24 cellular contexts compared by ENCODE assay signal in genomic region chr19:50633973-50634372, GRCh38. TPM values are rescaled to one million over a fixed set of nuclear protein-coding genes. Genes with fewer than 3 reads are reported as not detected.
DNase-seq lines count a peak whose midpoint lies in the region; FAIRE-seq and TF ChIP-seq lines count a peak whose summit lies in the region.
"Had no signal": no experiment of that assay in that cellular context is flagged by ENCODE, and none has a peak within 500 bp of the region (broad histone marks: within the 10 kb centered on the region; RNA-seq: fewer than 3 reads in every experiment).

No MANE protein-coding gene starts in this region.

- WGBS in spleen, 5 donors = 95 to 100% (median 97%) methylated on average over 2 of the region's 2 CpGs

- H3K4me3 ChIP-seq in HEK293 (ENCODE audit: low read depth, low read length) = no peak overlapping the region
- no peak overlapping the region for H3K4me3 ChIP-seq in spleen
- H3K4me3 ChIP-seq: BLaER1 had no signal

- POLR2A ChIA-PET in HEK293 (lab: Yijun Ruan, JAX) = no interaction called here

- CTCF ChIA-PET in HEK293 (lab: Yijun Ruan, JAX) = no interaction called here

- no peak overlapping the region for H3K27ac ChIP-seq in HEK293 (ENCODE audit: extremely low read depth, low read depth, low read length)
- no peak overlapping the region for H3K27ac ChIP-seq in spleen
- H3K27ac ChIP-seq: BLaER1 had no signal

- H3K9me3 ChIP-seq in HEK293 (ENCODE audit: control insufficient read depth, insufficient read depth, low read depth, low read length) = no peaks in the 10 kb centered on the region
- H3K9me3 ChIP-seq in spleen = peaks cover 5 to 51% (median 41%) of the 10 kb centered on the region in 8 donors
- H3K9me3 ChIP-seq: BE2C had no signal

- H3K27me3 ChIP-seq in spleen (replicated peaks in 1 of 7) = peaks cover 0 to 81% (median 23%) of the 10 kb centered on the region in 7 donors
- H3K27me3 ChIP-seq: BLaER1 had no signal

- TF ChIP-seq CTCF in HEK293 (tag by site-specific recombination; IDR thresholded peaks at IDR 0.05) = no peak
- TF ChIP-seq CTCF in spleen (IDR thresholded peaks at IDR 0.05 in 8 of 11, conservative IDR thresholded peaks at IDR 0.05 in 3 of 11) = no peak

- TF ChIP-seq POLR2A in spleen (IDR thresholded peaks at IDR 0.05) = no peak

- H3K36me3 ChIP-seq in HEK293 (ENCODE audit: control insufficient read depth in 2 of 2, insufficient read depth in 1 of 2, low read length in 2 of 2) (no peaks in the 10 kb centered on the region), spleen (no peaks in the 10 kb centered on the region)
- H3K36me3 ChIP-seq: BE2C, BLaER1 had no signal

- DNase-seq in HTR-8/SVneo (ENCODE audit: insufficient read length, low spot score) = no peak
- DNase-seq in spleen = peak; percentile 8
- no peak for DNase-seq in NCI-H510A (lab: John Stamatoyannopoulos, UW)
- no peak for DNase-seq in DMS153 treated with DMSO at 0.1 percent for 48 hours (lab: John Stamatoyannopoulos, UW; ENCODE audit: unreplicated experiment)
- DNase-seq: 8988T; ACHN; BE2C; C1 segment of cervical spinal cord; CD4-positive, alpha-beta memory T cell; CD4-positive, CD25-positive, alpha-beta regulatory T cell; CD8-positive, alpha-beta memory T cell; COR-L47; DMS 273 treated with DMSO at 0.1 percent for 48 hours; DMS153; DMS79 treated with DMSO at 0.1 percent for 48 hours; GF-D8 had no signal

- FAIRE-seq in HTR-8/SVneo (lab: Jason Lieb, UNC) = peak; percentile 9
- FAIRE-seq: A204.1, G401.6, GM12891, GM19239 had no signal

- H3K4me1 ChIP-seq in HEK293 (ENCODE audit: control insufficient read depth, insufficient read depth, low read length) = no peaks in the 10 kb centered on the region
- peaks cover 0 to 2% (median 0%) of the 10 kb centered on the region in 6 donors for H3K4me1 ChIP-seq in spleen
- H3K4me1 ChIP-seq: BE2C had no signal

- intact Hi-C loops in spleen (cut with DNase I; ENCODE audit: low total_unique reads) = no loop called here

TF ChIP-seq in HEK293, 187 proteins besides CTCF, POLR2A, EP300 and RAD21:
- peak; percentile 67; the same call in 1 of the 2 replicates for TF ChIP-seq ZNF280D (tag by site-specific recombination; IDR thresholded peaks at IDR 0.05)
- TF ChIP-seq ZNF707 (tag by site-specific recombination; IDR thresholded peaks at IDR 0.05) = peak; percentile 96
- TF ChIP-seq ZNF658 (tag by site-specific recombination; IDR thresholded peaks at IDR 0.05) = no peak
- TF ChIP-seq ATF2 (tag by site-specific recombination; IDR thresholded peaks at IDR 0.05; ENCODE audit: low read depth) = no peak
- TF ChIP-seq YY1 (tag by site-specific recombination; IDR thresholded peaks at IDR 0.05) = no peak
- peak; percentile 65 for TF ChIP-seq SETDB1 (IDR thresholded peaks at IDR 0.05; ENCODE audit: insufficient read length, low read length)

RNA-seq across cellular contexts. Expression of gene SYT3, which starts 5.7 kb away (rescaled TPM):
- total RNA-seq in spleen = under 1 TPM in 3 of 7 donors, not detected in 4; 0.28 to 0.51 (median 0.32) TPM
- polyA plus RNA-seq in spleen = under 1 TPM; 0.02 to 0.20 (median 0.06) TPM
- total RNA-seq: CD4-positive, alpha-beta memory T cell; CD4-positive, CD25-positive, alpha-beta regulatory T cell had no signal
- polyA plus RNA-seq: CD14-positive monocyte; CD4-positive, CD25-positive, alpha-beta regulatory T cell had no signal

RNA-seq across cellular contexts. Expression of gene C19orf81, which starts 15.3 kb away (rescaled TPM):
- total RNA-seq in spleen = not detected
- not detected for polyA plus RNA-seq in spleen
- total RNA-seq: CD4-positive, alpha-beta memory T cell; CD4-positive, CD25-positive, alpha-beta regulatory T cell; CD8-positive, alpha-beta memory T cell had no signal
- polyA plus RNA-seq: AG04450; CD14-positive monocyte; CD4-positive, alpha-beta memory T cell; CD4-positive, CD25-positive, alpha-beta regulatory T cell; CD8-positive, alpha-beta memory T cell had no signal
